Comparison of ENCODE assay signal across 20 cellular contexts in the genomic region with DNA sequence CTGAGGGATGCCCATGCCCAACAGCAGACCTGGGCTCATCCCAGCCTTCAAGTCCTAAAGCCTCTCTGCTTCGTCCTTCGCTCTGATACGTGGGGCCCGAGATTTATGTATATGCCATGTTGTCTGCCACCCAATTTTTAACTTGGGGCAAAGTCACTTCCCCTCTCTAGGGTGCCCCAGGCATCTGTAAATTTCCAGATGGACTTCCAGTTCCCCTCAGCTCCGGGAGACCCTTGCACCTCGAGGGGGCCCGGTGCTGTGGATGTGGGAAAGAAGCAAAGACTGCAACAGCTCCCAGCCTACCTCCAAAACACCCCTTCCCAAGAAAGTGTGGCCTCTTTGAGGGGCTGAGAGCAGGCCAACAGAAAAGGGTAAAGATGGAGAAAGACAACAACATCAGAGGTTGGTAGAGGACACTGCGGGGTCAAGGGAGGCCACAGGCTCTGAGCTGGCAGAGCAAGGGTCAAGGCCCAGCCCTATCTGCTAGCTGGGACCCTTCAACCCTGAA.
DNase-seq lines count a peak whose midpoint lies in the region; ATAC-seq and TF ChIP-seq lines count a peak whose summit lies in the region.
"Had no signal": no experiment of that assay in that cellular context is flagged by ENCODE, and none has a peak within 500 bp of the region (broad histone marks: within the 10 kb centered on the region; RNA-seq: fewer than 3 reads in every experiment).

No MANE protein-coding gene starts in this region.

- peaks cover 0 to 4% (median 1%) of the 10 kb centered on the region in 3 donors for H3K27me3 Mint-ChIP-seq in CD14-positive monocyte (ENCODE audit: low read depth in 3 of 3)
- peaks cover 2% of the 10 kb centered on the region for H3K27me3 Mint-ChIP-seq in GM23338 (ENCODE audit: insufficient read depth, low read depth, poor library complexity)
- H3K27me3 Mint-ChIP-seq: activated naive CD4-positive, alpha-beta T cell treated with anti-CD3 and anti-CD28 coated beads, Interleukin-2, amount 10 ng/mL, durations not matched to agents 7 days and 5 days had no signal

- no peak overlapping the region for H2AFZ ChIP-seq in GM23338
- H2AFZ ChIP-seq in osteoblast (ENCODE audit: low read length), result no peak overlapping the region

- peaks cover 13% of the 10 kb centered on the region for H3F3A ChIP-seq in GM23338 (replicated peaks; ENCODE audit: low read depth)

- no peaks in the 10 kb centered on the region for H3K9me3 Mint-ChIP-seq in CD14-positive monocyte
- no peaks in the 10 kb centered on the region for H3K9me3 Mint-ChIP-seq in GM23338
- H3K9me3 Mint-ChIP-seq: activated naive CD4-positive, alpha-beta T cell treated with anti-CD3 and anti-CD28 coated beads, Interleukin-2, amount 10 ng/mL, durations not matched to agents 7 days and 5 days had no signal

- H3K4me3 Mint-ChIP-seq in CD14-positive monocyte (no peak overlapping the region), GM23338 (no peak overlapping the region)
- H3K4me3 Mint-ChIP-seq: activated naive CD4-positive, alpha-beta T cell treated with anti-CD3 and anti-CD28 coated beads, Interleukin-2, amount 10 ng/mL, durations not matched to agents 7 days and 5 days had no signal

- H3K4me1 Mint-ChIP-seq in CD14-positive monocyte (peaks cover 47% of the 10 kb centered on the region), GM23338 (peaks cover 86% of the 10 kb centered on the region)

- intact Hi-C loops in CD14-positive monocyte (cut with micrococcal nuclease), result loop anchor here (2.0 to 10.0 kb wide), 3 partner anchors 43 to 89 kb away; no protein-coding TSS in a partner anchor

- H3K4me3 ChIP-seq in GM23338 (no peak overlapping the region), osteoblast (ENCODE audit: insufficient read depth, low read length) (no peak overlapping the region)
- no peak overlapping the region for H3K4me3 ChIP-seq in effector memory CD4-positive, alpha-beta T cell (ENCODE audit: insufficient read depth, low read depth, low read length, poor library complexity, severe bottlenecking)
- H3K4me3 ChIP-seq: prostate gland, stomach had no signal

- no peaks in the 10 kb centered on the region for H3K9me2 ChIP-seq in GM23338 (ENCODE audit: insufficient read depth)

- H3K27ac ChIP-seq in GM23338 (ENCODE audit: low read depth) (no peak overlapping the region), osteoblast (ENCODE audit: low read depth, low read length) (peak overlapping the region; percentile 18)
- H3K27ac ChIP-seq in effector memory CD4-positive, alpha-beta T cell (ENCODE audit: insufficient read depth, low read length, poor library complexity, severe bottlenecking), result peak overlapping the region; percentile 82
- H3K27ac ChIP-seq: prostate gland had no signal

- H3K27me3 ChIP-seq in GM23338 (ENCODE audit: insufficient read depth) (no peaks in the 10 kb centered on the region), osteoblast (ENCODE audit: insufficient read depth, low read length) (no peaks in the 10 kb centered on the region)
- H3K27me3 ChIP-seq in effector memory CD4-positive, alpha-beta T cell (replicated peaks; ENCODE audit: control insufficient read depth, insufficient read depth, low read length, poor library complexity, severe bottlenecking), result no peaks in the 10 kb centered on the region
- H3K27me3 ChIP-seq: stomach had no signal

- DNase-seq in CD14-positive monocyte (ENCODE audit: low spot score), result no peak
- DNase-seq in GM23338 (ENCODE audit: low spot score), result no peak
- no peak for DNase-seq in effector memory CD4-positive, alpha-beta T cell
- no peak for DNase-seq in osteoblast (ENCODE audit: insufficient read length, low spot score, missing footprints)
- no peak for DNase-seq in C1 segment of cervical spinal cord (lab: John Stamatoyannopoulos, UW)
- DNase-seq in NCI-H2196 (lab: John Stamatoyannopoulos, UW; ENCODE audit: unreplicated experiment), result no peak
- DNase-seq: activated CD4-positive, alpha-beta T cell treated with anti-CD3 and anti-CD28 coated beads for 1 hour; activated CD8-positive, alpha-beta memory T cell treated with anti-CD3 and anti-CD28 coated beads, Interleukin-2, amount 50 U/mL, for 4 hours; activated naive CD4-positive, alpha-beta T cell treated with anti-CD3 and anti-CD28 coated beads, Interleukin-2, amount 10 ng/mL, durations not matched to agents 7 days and 5 days; GDM1; left ventricle myocardium superior; NCI-H187; NCI-H446 treated with DMSO at 0.1 percent for 48 hours; SHP77; stimulated activated CD4-positive, alpha-beta T cell treated with anti-CD3 and anti-CD28 coated beads, Interleukin-15, amount 100 ng/mL, for 24 hours; stomach had no signal

- no peak for TF ChIP-seq CTCF in CD14-positive monocyte (IDR thresholded peaks at IDR 0.05)
- no peak for TF ChIP-seq CTCF in GM23338 (conservative IDR thresholded peaks at IDR 0.05; ENCODE audit: low read depth in 2 of 2)
- no peak for TF ChIP-seq CTCF in osteoblast (IDR thresholded peaks at IDR 0.05; ENCODE audit: extremely low read depth, low read depth, low read length)

- peaks cover 73% of the 10 kb centered on the region for H3K4me1 ChIP-seq in GM23338 (ENCODE audit: insufficient read depth)
- H3K4me1 ChIP-seq in effector memory CD4-positive, alpha-beta T cell (ENCODE audit: control insufficient read depth, insufficient read depth, low read length, poor library complexity, severe bottlenecking), result peaks cover 68% of the 10 kb centered on the region
- H3K4me1 ChIP-seq in osteoblast (ENCODE audit: insufficient read depth, low read length), result peaks cover 58% of the 10 kb centered on the region

- H3K4me2 ChIP-seq in GM23338 (no peak overlapping the region), osteoblast (ENCODE audit: insufficient read depth, low read length) (no peak overlapping the region)

- H3K9me3 ChIP-seq in effector memory CD4-positive, alpha-beta T cell (ENCODE audit: control insufficient read depth, low read length), result no peaks in the 10 kb centered on the region
- H3K9me3 ChIP-seq in osteoblast (ENCODE audit: low read depth, low read length), result no peaks in the 10 kb centered on the region
- H3K9me3 ChIP-seq: prostate gland, stomach had no signal

- no peak for ATAC-seq in GM23338
- no peak for ATAC-seq in HG03378 (IDR thresholded peaks at IDR 0.05; ENCODE audit: unreplicated experiment)
- ATAC-seq in GM18907 (IDR thresholded peaks at IDR 0.05; ENCODE audit: unreplicated experiment), result no peak
- ATAC-seq: esophagus mucosa, left ventricle myocardium superior had no signal

- H3K36me3 Mint-ChIP-seq in CD14-positive monocyte (peaks cover 52 to 54% of the 10 kb centered on the region in 2 donors), GM23338 (ENCODE audit: low read depth) (peaks cover 16% of the 10 kb centered on the region)

- H3K27ac Mint-ChIP-seq in CD14-positive monocyte (peak overlapping the region in 6 of 7 donors; percentile 24 to 77 (median 61)), GM23338 (peak overlapping the region; percentile 61; the same call in 1 of the 2 replicates)
- H3K27ac Mint-ChIP-seq: activated naive CD4-positive, alpha-beta T cell treated with anti-CD3 and anti-CD28 coated beads, Interleukin-2, amount 10 ng/mL, durations not matched to agents 7 days and 5 days had no signal

- peaks cover 3% of the 10 kb centered on the region; the same call in 1 of the 2 replicates for H3K36me3 ChIP-seq in GM23338 (ENCODE audit: insufficient read depth)
- H3K36me3 ChIP-seq in effector memory CD4-positive, alpha-beta T cell (ENCODE audit: control insufficient read depth, insufficient read depth, low read length), result peaks cover 13% of the 10 kb centered on the region
- peaks cover 3% of the 10 kb centered on the region for H3K36me3 ChIP-seq in osteoblast (ENCODE audit: insufficient read depth, low read length)
- H3K36me3 ChIP-seq: prostate gland had no signal

- H4K20me1 ChIP-seq in GM23338 (replicated peaks; ENCODE audit: insufficient read depth) (peaks cover 56% of the 10 kb centered on the region), osteoblast (ENCODE audit: insufficient read depth, low read length) (peaks cover 5% of the 10 kb centered on the region)

- H3K79me2 ChIP-seq in GM23338 (replicated peaks; ENCODE audit: insufficient read depth) (peaks cover 85% of the 10 kb centered on the region), osteoblast (ENCODE audit: insufficient read depth, low read length) (peaks cover 88% of the 10 kb centered on the region)
